10 cellular contexts compared by ENCODE assay signal in genomic region chr15:92606126-92606835, GRCh38.
"Had no signal": no experiment of that assay in that cellular context is flagged by ENCODE, and none has a peak within 500 bp of the region (broad histone marks: within the 10 kb centered on the region; RNA-seq: fewer than 3 reads in every experiment).

No MANE protein-coding gene starts in this region.

- H3K36me3 ChIP-seq: gastroesophageal sphincter had no signal

- DNase-seq: activated CD4-positive, alpha-beta T cell treated with anti-CD3 and anti-CD28 coated beads, Interleukin-2, amount 50 U/mL, for 1 hour; activated CD4-positive, CD25-positive, alpha-beta regulatory T cell; activated T-cell treated with anti-CD3 and anti-CD28 coated beads for 4 hours; effector memory CD4-positive, alpha-beta T cell; kidney had no signal

- H2AFZ ChIP-seq: parathyroid adenoma had no signal

- H3K9me3 ChIP-seq: body of pancreas, gastroesophageal sphincter had no signal

- H3K79me2 ChIP-seq: parathyroid adenoma had no signal

- H3K27ac ChIP-seq: body of pancreas, gastroesophageal sphincter, parathyroid adenoma, skin epidermis had no signal

- H3K27me3 ChIP-seq: body of pancreas, gastroesophageal sphincter had no signal

- ATAC-seq: activated T-helper 17 cell treated with anti-CD3 and anti-CD28 coated beads, Interleukin-2, amount 50 U/mL, for 72 hours; body of pancreas; gastroesophageal sphincter had no signal

- H3K4me3 ChIP-seq: body of pancreas, gastroesophageal sphincter, skin epidermis had no signal

- H3K9ac ChIP-seq: parathyroid adenoma had no signal

- H3K4me1 ChIP-seq: body of pancreas, parathyroid adenoma had no signal
